In genomic region chr6:24761193-24761835, GRCh38 we compare ENCODE assay signal across 1 cellular context.
TF ChIP-seq lines count a peak whose summit lies in the region.

No MANE protein-coding gene starts in this region.

TF ChIP-seq in GM23338, 12 proteins besides CTCF, POLR2A, EP300 and RAD21 (continued from another document):
- TF ChIP-seq ZNF462 (CRISPR knock-in tag; IDR thresholded peaks at IDR 0.05) = no peak
- TF ChIP-seq ZNF114 (CRISPR knock-in tag; IDR thresholded peaks at IDR 0.05) = no peak
- TF ChIP-seq, protein P1, sequence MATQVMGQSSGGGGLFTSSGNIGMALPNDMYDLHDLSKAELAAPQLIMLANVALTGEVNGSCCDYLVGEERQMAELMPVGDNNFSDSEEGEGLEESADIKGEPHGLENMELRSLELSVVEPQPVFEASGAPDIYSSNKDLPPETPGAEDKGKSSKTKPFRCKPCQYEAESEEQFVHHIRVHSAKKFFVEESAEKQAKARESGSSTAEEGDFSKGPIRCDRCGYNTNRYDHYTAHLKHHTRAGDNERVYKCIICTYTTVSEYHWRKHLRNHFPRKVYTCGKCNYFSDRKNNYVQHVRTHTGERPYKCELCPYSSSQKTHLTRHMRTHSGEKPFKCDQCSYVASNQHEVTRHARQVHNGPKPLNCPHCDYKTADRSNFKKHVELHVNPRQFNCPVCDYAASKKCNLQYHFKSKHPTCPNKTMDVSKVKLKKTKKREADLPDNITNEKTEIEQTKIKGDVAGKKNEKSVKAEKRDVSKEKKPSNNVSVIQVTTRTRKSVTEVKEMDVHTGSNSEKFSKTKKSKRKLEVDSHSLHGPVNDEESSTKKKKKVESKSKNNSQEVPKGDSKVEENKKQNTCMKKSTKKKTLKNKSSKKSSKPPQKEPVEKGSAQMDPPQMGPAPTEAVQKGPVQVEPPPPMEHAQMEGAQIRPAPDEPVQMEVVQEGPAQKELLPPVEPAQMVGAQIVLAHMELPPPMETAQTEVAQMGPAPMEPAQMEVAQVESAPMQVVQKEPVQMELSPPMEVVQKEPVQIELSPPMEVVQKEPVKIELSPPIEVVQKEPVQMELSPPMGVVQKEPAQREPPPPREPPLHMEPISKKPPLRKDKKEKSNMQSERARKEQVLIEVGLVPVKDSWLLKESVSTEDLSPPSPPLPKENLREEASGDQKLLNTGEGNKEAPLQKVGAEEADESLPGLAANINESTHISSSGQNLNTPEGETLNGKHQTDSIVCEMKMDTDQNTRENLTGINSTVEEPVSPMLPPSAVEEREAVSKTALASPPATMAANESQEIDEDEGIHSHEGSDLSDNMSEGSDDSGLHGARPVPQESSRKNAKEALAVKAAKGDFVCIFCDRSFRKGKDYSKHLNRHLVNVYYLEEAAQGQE (IDR thresholded peaks at IDR 0.05; ENCODE audit: unreplicated experiment) = no peak
